15 cellular contexts compared by ENCODE assay signal in genomic region chr6:141451508-141452353, GRCh38.
DNase-seq lines count a peak whose midpoint lies in the region; ATAC-seq and TF ChIP-seq lines count a peak whose summit lies in the region.
"Had no signal": no experiment of that assay in that cellular context is flagged by ENCODE, and none has a peak within 500 bp of the region (broad histone marks: within the 10 kb centered on the region; RNA-seq: fewer than 3 reads in every experiment).

No MANE protein-coding gene starts in this region.

- no peaks in the 10 kb centered on the region for H3K27me3 ChIP-seq in adipocyte (replicated peaks; ENCODE audit: control insufficient read depth, insufficient read depth, low read length)
- no peaks in the 10 kb centered on the region for H3K27me3 ChIP-seq in uterus

- H3K27ac ChIP-seq in uterus, result no peak overlapping the region

- TF ChIP-seq CTCF in uterus (IDR thresholded peaks at IDR 0.05), result no peak

- ATAC-seq in GM18867 (IDR thresholded peaks at IDR 0.05; ENCODE audit: unreplicated experiment), result no peak
- ATAC-seq: GM12878, K562 had no signal

- DNase-seq in AG08396 (ENCODE audit: low spot score), result peak; percentile 29
- DNase-seq in HK-2 (ENCODE audit: unreplicated experiment), result peak; percentile 24
- DNase-seq in adipocyte (ENCODE audit: low read depth), result peak; percentile 55
- DNase-seq in iris pigment epithelial cell (ENCODE audit: low read depth), result peak; percentile 79
- DNase-seq in uterus, result no peak
- no peak for DNase-seq in HUDEP-2 (lab: John Stamatoyannopoulos, UW; ENCODE audit: unreplicated experiment in 76 of 76)
- DNase-seq in GM19240 (ENCODE audit: insufficient read length, low spot score), result no peak
- DNase-seq: activated T-cell treated with anti-CD3 and anti-CD28 coated beads, Interleukin-2, amount 50 U/mL, for 1 hour; CD8-positive, alpha-beta memory T cell; hippocampal formation; NCI-H526 treated with DMSO at 0.1 percent for 48 hours; stimulated activated naive CD4-positive, alpha-beta T cell treated with Interleukin-2 at 50 U/mL for 16 hours had no signal

- H3K9me3 ChIP-seq in adipocyte (ENCODE audit: control insufficient read depth, low read length) (no peaks in the 10 kb centered on the region), uterus (no peaks in the 10 kb centered on the region)

- peak overlapping the region; percentile 75 for H3K9ac ChIP-seq in adipocyte (ENCODE audit: low read length)

- intact Hi-C loops in uterus (cut with DNase I; ENCODE audit: low total_unique reads), result no loop called here

- TF ChIP-seq POLR2A in uterus (IDR thresholded peaks at IDR 0.05), result no peak

- H3K4me1 ChIP-seq in adipocyte (ENCODE audit: control insufficient read depth, insufficient read depth, low read length) (peaks cover 19% of the 10 kb centered on the region), uterus (no peaks in the 10 kb centered on the region)

- H3K4me3 ChIP-seq in adipocyte (ENCODE audit: low read length), result no peak overlapping the region
- no peak overlapping the region for H3K4me3 ChIP-seq in uterus
- H3K4me3 ChIP-seq: GM12878, K562 had no signal

- H3K36me3 ChIP-seq in adipocyte (ENCODE audit: control insufficient read depth, insufficient read depth, low read length, severe bottlenecking), result no peaks in the 10 kb centered on the region
- H3K36me3 ChIP-seq in uterus, result no peaks in the 10 kb centered on the region

Comparison
In these comparisons a context has a peak if more than half of its experiments do, and no peak if none do; other contexts are left out.
1. DNase-seq: peak in AG08396 (single experiment), HK-2 (single experiment), adipocyte (single experiment) and iris pigment epithelial cell (single experiment); none in uterus (0 of 2), HUDEP-2 (0 of 76) and GM19240 (single experiment).